Comparison of ENCODE assay signal across 11 cellular contexts in the genomic region with DNA sequence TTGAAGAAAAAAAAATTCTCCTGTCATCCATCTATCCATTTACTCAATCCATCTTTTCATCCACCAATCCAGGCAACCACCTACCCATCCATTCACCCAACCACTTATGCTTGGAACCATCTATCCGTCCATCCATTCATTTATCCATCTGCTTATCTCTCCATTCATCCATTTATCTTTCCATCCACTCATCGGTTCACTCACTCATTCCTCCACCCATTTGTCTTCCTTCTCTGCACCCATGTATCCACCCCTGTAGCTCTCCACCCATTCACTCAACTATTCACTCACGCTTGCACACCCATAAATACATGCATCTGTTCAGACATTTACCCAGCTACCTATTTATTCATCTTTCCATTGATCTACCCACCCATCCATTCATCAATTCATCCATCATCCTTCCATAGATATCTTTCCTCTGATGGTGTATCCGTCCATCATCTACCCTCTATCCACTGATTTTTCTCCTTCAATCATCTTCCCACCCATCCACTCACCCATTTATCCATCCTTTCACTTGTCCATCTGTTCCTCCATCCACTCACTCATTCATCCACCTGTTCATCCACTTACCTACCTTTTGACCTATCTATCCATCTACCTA. TPM values are rescaled to one million over a fixed set of nuclear protein-coding genes. Genes with fewer than 3 reads are reported as not detected.
"Had no signal": no experiment of that assay in that cellular context is flagged by ENCODE, and none has a peak within 500 bp of the region (broad histone marks: within the 10 kb centered on the region; RNA-seq: fewer than 3 reads in every experiment).

No MANE protein-coding gene starts in this region.

- H3K4me1 ChIP-seq: HAP-1 had no signal

- ATAC-seq: HCT116, K562 had no signal

- DNase-seq: GM23248, GOT3, H7, IMR-90, KG1 had no signal

- H3K27ac ChIP-seq: GM23248, HL-60 had no signal

- FAIRE-seq: K562 had no signal

- H3K4me3 ChIP-seq: GM23248, HAP-1, K562 had no signal

- H3K36me3 ChIP-seq: HAP-1 had no signal

- H3K9me3 ChIP-seq: HAP-1 had no signal

RNA-seq across cellular contexts. Expression of gene NPHS1, which starts 9.5 kb away (rescaled TPM):
- total RNA-seq: GM23248, H4, H7, HT1080, IMR-90 had no signal

RNA-seq across cellular contexts. Expression of gene KIRREL2, which starts 13.9 kb away (rescaled TPM):
- total RNA-seq: GM23248, HT1080, IMR-90 had no signal

RNA-seq across cellular contexts. Expression of gene PRODH2, which starts 30.1 kb away (rescaled TPM):
- total RNA-seq: GM23248, H4, H7, HT1080, IMR-90, K562 had no signal
